In the genomic region with DNA sequence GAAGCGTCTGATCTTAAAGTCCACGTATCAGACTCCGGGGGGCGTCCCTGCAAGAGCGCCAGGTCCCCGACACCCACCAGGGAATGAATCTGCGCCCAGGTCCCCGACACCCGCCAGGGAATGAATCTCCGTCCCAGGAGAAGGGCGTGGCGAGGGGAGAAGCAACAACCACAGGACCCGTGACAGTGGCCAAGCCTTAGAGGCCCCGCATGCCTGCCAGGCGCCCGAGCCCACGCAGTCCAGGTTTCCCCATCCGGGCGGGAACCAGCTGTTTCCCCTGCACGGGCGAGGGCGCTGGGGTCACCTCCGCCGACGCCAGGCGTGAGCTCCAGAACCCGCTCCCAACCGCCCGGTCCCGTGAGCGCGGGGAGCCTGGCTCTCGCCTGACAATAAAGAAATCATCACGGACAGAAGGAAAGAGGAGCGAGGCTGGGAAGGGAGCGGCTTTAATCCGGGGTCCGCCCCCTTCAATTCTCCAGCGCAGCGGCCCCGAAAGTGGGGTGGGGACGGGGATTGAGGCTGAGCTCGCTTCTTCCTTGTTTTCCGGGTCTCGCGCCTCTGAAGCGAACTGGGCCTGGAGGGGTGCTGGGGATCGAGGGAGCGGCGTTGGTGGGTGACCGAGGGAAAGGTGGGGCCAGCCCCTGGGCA, we compare ENCODE assay signal across 7 cellular contexts. TPM values are rescaled to one million over a fixed set of nuclear protein-coding genes. Genes with fewer than 3 reads are reported as not detected.
DNase-seq lines count a peak whose midpoint lies in the region; ATAC-seq and TF ChIP-seq lines count a peak whose summit lies in the region.

No MANE protein-coding gene starts in this region.

- H3K9me3 ChIP-seq in SK-N-MC (ENCODE audit: low read depth, low read length) = no peaks in the 10 kb centered on the region

- H3K9ac ChIP-seq in SK-N-MC (ENCODE audit: insufficient read length) = no peak overlapping the region

- peak overlapping the region; percentile 79 for H3K4me3 Mint-ChIP-seq in osteocyte (ENCODE audit: unreplicated experiment)

- peak overlapping the region; percentile 61 for H3K4me3 ChIP-seq in SK-N-MC
- peak overlapping the region; percentile 31 for H3K4me3 ChIP-seq in fibroblast of mammary gland (ENCODE audit: control insufficient read depth, low read depth, low read length)

- no peak for DNase-seq in SK-N-MC (ENCODE audit: low read depth, low spot score)
- no peak for DNase-seq in fibroblast of mammary gland (ENCODE audit: low read depth)
- DNase-seq in osteocyte (ENCODE audit: extremely low spot score, unreplicated experiment) = no peak
- DNase-seq in GDM1 (lab: John Stamatoyannopoulos, UW) = no peak
- DNase-seq in NCI-H2029 treated with DMSO at 0.1 percent for 48 hours (lab: John Stamatoyannopoulos, UW) = no peak
- no peak for DNase-seq in SK-N-DZ (ENCODE audit: low spot score)

- ATAC-seq in GM18502 (IDR thresholded peaks at IDR 0.05; ENCODE audit: poor library complexity, unreplicated experiment) = peak; percentile 9

- TF ChIP-seq CTCF in fibroblast of mammary gland (conservative IDR thresholded peaks at IDR 0.05; ENCODE audit: control insufficient read depth, insufficient read depth, low read depth, low read length) (no peak), osteocyte (IDR thresholded peaks at IDR 0.05) (no peak)

- H3K27me3 Mint-ChIP-seq in osteocyte (ENCODE audit: unreplicated experiment) = peaks cover 42% of the 10 kb centered on the region

- H3K36me3 Mint-ChIP-seq in osteocyte (ENCODE audit: unreplicated experiment) = no peaks in the 10 kb centered on the region

- no peak overlapping the region for H3K27ac ChIP-seq in SK-N-MC

- H3K36me3 ChIP-seq in SK-N-MC (ENCODE audit: insufficient read depth, low read length) = no peaks in the 10 kb centered on the region

- no peak overlapping the region for H3K27ac Mint-ChIP-seq in osteocyte (ENCODE audit: unreplicated experiment)

- H3K4me1 Mint-ChIP-seq in osteocyte (ENCODE audit: unreplicated experiment) = peaks cover 9% of the 10 kb centered on the region

- H3K9me3 Mint-ChIP-seq in osteocyte (ENCODE audit: unreplicated experiment) = no peaks in the 10 kb centered on the region

RNA-seq across cellular contexts. Expression of a gene that starts 29.0 kb away (rescaled TPM):
- 16.2 and 16.4 TPM in 2 replicates for total RNA-seq in osteocyte
- 15.3 and 18.2 TPM in 2 replicates for polyA plus RNA-seq in SK-N-DZ (2014; cell fraction: cytosol; rRNA removed)
- 9.9 and 16.4 TPM in 2 replicates for polyA plus RNA-seq in SK-N-DZ (2014; cell fraction: nucleus; rRNA removed)
